19 cellular contexts compared by ENCODE assay signal in the genomic region with DNA sequence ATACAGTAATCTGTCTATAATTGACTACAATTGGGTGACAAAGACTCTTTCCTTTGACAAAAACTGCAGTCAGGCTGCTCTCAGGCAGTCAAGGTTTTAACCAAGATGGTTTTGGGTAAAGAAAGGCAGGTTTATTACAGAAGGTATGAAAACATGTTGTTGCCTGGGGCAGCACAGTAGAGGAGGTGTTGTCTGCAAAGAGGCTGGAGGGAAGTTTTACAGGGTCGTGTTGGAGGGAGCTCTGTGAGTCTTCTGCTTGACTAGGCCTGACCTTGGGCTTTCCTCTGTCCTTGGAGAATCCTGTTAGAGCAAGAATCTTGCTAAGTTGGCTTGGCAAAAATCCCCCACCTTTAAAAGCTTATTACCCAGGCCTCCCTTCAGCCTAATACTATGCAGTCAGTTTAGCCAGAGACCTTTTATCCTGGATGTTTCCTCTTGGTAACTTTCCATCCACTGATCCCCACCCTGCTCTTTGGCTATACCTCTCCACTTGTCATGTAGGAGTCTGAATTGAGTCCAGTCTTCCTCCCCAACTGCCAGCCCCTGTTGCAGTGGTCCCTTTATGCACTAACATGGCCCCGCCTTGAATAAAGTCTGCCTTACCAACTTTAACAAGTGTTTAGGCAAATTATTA.
DNase-seq lines count a peak whose midpoint lies in the region; ATAC-seq and TF ChIP-seq lines count a peak whose summit lies in the region.
"Had no signal": no experiment of that assay in that cellular context is flagged by ENCODE, and none has a peak within 500 bp of the region (broad histone marks: within the 10 kb centered on the region; RNA-seq: fewer than 3 reads in every experiment).

No MANE protein-coding gene starts in this region.

- H3K4me3 ChIP-seq in CD4-positive, CD25-positive, alpha-beta regulatory T cell (ENCODE audit: low read depth, low read length) = no peak overlapping the region
- H3K4me3 ChIP-seq in PC-3 (ENCODE audit: low read length) = no peak overlapping the region
- no peak overlapping the region for H3K4me3 ChIP-seq in prostate gland
- H3K4me3 ChIP-seq: suprapubic skin had no signal

- peaks cover 0 to 2% (median 0%) of the 10 kb centered on the region in 4 donors for H3K4me1 Mint-ChIP-seq in CD4-positive, CD25-positive, alpha-beta regulatory T cell
- H3K4me1 Mint-ChIP-seq in endothelial cell (ENCODE audit: unreplicated experiment) = peaks cover 51% of the 10 kb centered on the region
- peaks cover 4% of the 10 kb centered on the region for H3K4me1 Mint-ChIP-seq in activated T-cell treated with anti-CD3 and anti-CD28 coated beads, Interleukin-2, amount 50 U/mL, for 24 hours (ENCODE audit: low read depth)

- DNase-seq in CD4-positive, CD25-positive, alpha-beta regulatory T cell = no peak
- DNase-seq in PC-3 = no peak
- DNase-seq in endothelial cell (ENCODE audit: low spot score) = no peak
- no peak for DNase-seq in prostate gland (ENCODE audit: low spot score)
- DNase-seq in 8988T = no peak
- DNase-seq in posterior cingulate gyrus = no peak
- no peak for DNase-seq in activated T-cell treated with anti-CD3 and anti-CD28 coated beads, Interleukin-2, amount 50 U/mL, for 24 hours
- DNase-seq: activated CD4-positive, CD25-positive, alpha-beta regulatory T cell; activated CD8-positive, alpha-beta memory T cell treated with anti-CD3 and anti-CD28 coated beads for 24 hours; activated naive CD4-positive, alpha-beta T cell treated with anti-CD3 and anti-CD28 coated beads, Interleukin-2, amount 50 U/mL, for 16 hours; activated T-cell treated with anti-CD3 and anti-CD28 coated beads, Interleukin-2, amount 50 U/mL, for 72 hours; DND-41; foreskin melanocyte; NCI-H2171; NCI-H526 treated with DMSO at 0.1 percent for 48 hours; stimulated activated CD4-positive, alpha-beta T cell treated with anti-CD3 and anti-CD28 coated beads, Interleukin-12 subunit alpha, Interleukin-12 subunit beta, amount 100 ng/mL, for 4 hours; stimulated activated CD8-positive, alpha-beta memory T cell treated with anti-CD3 and anti-CD28 coated beads, Interleukin-4, amount 100 ng/mL, for 48 hours had no signal

- no peaks in the 10 kb centered on the region for H3K27me3 Mint-ChIP-seq in CD4-positive, CD25-positive, alpha-beta regulatory T cell
- no peaks in the 10 kb centered on the region for H3K27me3 Mint-ChIP-seq in endothelial cell (ENCODE audit: unreplicated experiment)
- no peaks in the 10 kb centered on the region for H3K27me3 Mint-ChIP-seq in activated T-cell treated with anti-CD3 and anti-CD28 coated beads, Interleukin-2, amount 50 U/mL, for 24 hours

- no TSS peak for BruUV-seq in PC-3 (replicated peaks; lab: Mats Ljungman, UMichigan)

- no peaks in the 10 kb centered on the region for H3F3A ChIP-seq in PC-3 (ENCODE audit: low read length, unreplicated experiment)

- no peaks in the 10 kb centered on the region for H3K9me2 ChIP-seq in PC-3 (replicated peaks; ENCODE audit: low read length)

- POLR2A ChIA-PET in PC-3 (lab: Charles Lee; ENCODE audit: unreplicated experiment) = interaction anchor here (0.6 kb wide), 2 partner anchors 46 to 83 kb away, joined by 3 to 4 read pairs; no protein-coding TSS in a partner anchor

- ATAC-seq in CD4-positive, CD25-positive, alpha-beta regulatory T cell (ENCODE audit: low read depth in 2 of 2) = no peak
- peak; percentile 47 for ATAC-seq in PC-3
- ATAC-seq: activated T-cell treated with anti-CD3 and anti-CD28 coated beads, Interleukin-2, amount 50 U/mL, for 72 hours had no signal

- H4K20me1 ChIP-seq in PC-3 (ENCODE audit: low read length) = no peaks in the 10 kb centered on the region

- H3K4me3 Mint-ChIP-seq in CD4-positive, CD25-positive, alpha-beta regulatory T cell = no peak overlapping the region
- H3K4me3 Mint-ChIP-seq in endothelial cell (ENCODE audit: unreplicated experiment) = no peak overlapping the region
- H3K4me3 Mint-ChIP-seq in activated T-cell treated with anti-CD3 and anti-CD28 coated beads, Interleukin-2, amount 50 U/mL, for 24 hours = no peak overlapping the region
- H3K4me3 Mint-ChIP-seq: activated T-cell treated with anti-CD3 and anti-CD28 coated beads, Interleukin-2, amount 50 U/mL, for 72 hours had no signal

- H3K36me3 Mint-ChIP-seq in CD4-positive, CD25-positive, alpha-beta regulatory T cell = peaks cover 60% of the 10 kb centered on the region
- H3K36me3 Mint-ChIP-seq in endothelial cell (ENCODE audit: low read depth, unreplicated experiment) = peaks cover 17% of the 10 kb centered on the region
- peaks cover 40% of the 10 kb centered on the region for H3K36me3 Mint-ChIP-seq in activated T-cell treated with anti-CD3 and anti-CD28 coated beads, Interleukin-2, amount 50 U/mL, for 24 hours (ENCODE audit: low read depth)

- CTCF ChIA-PET in PC-3 (lab: Charles Lee) = interaction anchor here (0.6 to 1.2 kb wide), 7 partner anchors 35 to 255 kb away, joined by 3 to 9 read pairs (median 3); partner anchors contain the start of gene AMD1

- H3K4me2 ChIP-seq in PC-3 (ENCODE audit: low read length) = no peak overlapping the region

- H3K9me3 ChIP-seq in CD4-positive, CD25-positive, alpha-beta regulatory T cell (ENCODE audit: control insufficient read depth in 2 of 2, low read length in 2 of 2) = no peaks in the 10 kb centered on the region
- H3K9me3 ChIP-seq in PC-3 (ENCODE audit: low read length) (no peaks in the 10 kb centered on the region), prostate gland (no peaks in the 10 kb centered on the region)
- H3K9me3 ChIP-seq: suprapubic skin had no signal

- TF ChIP-seq CTCF in PC-3 (conservative IDR thresholded peaks at IDR 0.05; ENCODE audit: low read depth, low read length) = no peak
- no peak for TF ChIP-seq CTCF in endothelial cell (IDR thresholded peaks at IDR 0.05; ENCODE audit: unreplicated experiment)
- TF ChIP-seq CTCF in prostate gland (IDR thresholded peaks at IDR 0.05) = no peak

- H3K27ac Mint-ChIP-seq in CD4-positive, CD25-positive, alpha-beta regulatory T cell = peak overlapping the region in 2 of 3 donors; percentile 26 to 74
- H3K27ac Mint-ChIP-seq in endothelial cell (ENCODE audit: unreplicated experiment) = peak overlapping the region; percentile 100
- H3K27ac Mint-ChIP-seq in activated T-cell treated with anti-CD3 and anti-CD28 coated beads, Interleukin-2, amount 50 U/mL, for 24 hours = no peak overlapping the region
- H3K27ac Mint-ChIP-seq: activated T-cell treated with anti-CD3 and anti-CD28 coated beads, Interleukin-2, amount 50 U/mL, for 72 hours had no signal

- intact Hi-C loops in PC-3 (cut with micrococcal nuclease) = loop anchor here (1.0 to 5.0 kb wide), 4 partner anchors 63 to 378 kb away; partner anchors contain the start of gene AMD1
- intact Hi-C loops in prostate gland (cut with DNase I) = no loop called here
- intact Hi-C loops in posterior cingulate gyrus (cut with DNase I) = no loop called here

- no peaks in the 10 kb centered on the region for H3K27me3 ChIP-seq in CD4-positive, CD25-positive, alpha-beta regulatory T cell (ENCODE audit: control insufficient read depth, insufficient read depth, low read length)
- no peaks in the 10 kb centered on the region for H3K27me3 ChIP-seq in PC-3 (ENCODE audit: low read length)
- H3K27me3 ChIP-seq in prostate gland (replicated peaks; ENCODE audit: insufficient read depth) = no peaks in the 10 kb centered on the region
- H3K27me3 ChIP-seq: suprapubic skin had no signal

- H3K9ac ChIP-seq in PC-3 (ENCODE audit: low read length) = no peak overlapping the region

- TF ChIP-seq POLR2A in prostate gland (IDR thresholded peaks at IDR 0.05) = no peak

- H3K79me2 ChIP-seq in PC-3 (ENCODE audit: low read length) = no peaks in the 10 kb centered on the region

- H3K36me3 ChIP-seq in CD4-positive, CD25-positive, alpha-beta regulatory T cell (ENCODE audit: control insufficient read depth, insufficient read depth, low read length) = peaks cover 35% of the 10 kb centered on the region
- H3K36me3 ChIP-seq in PC-3 (ENCODE audit: low read depth, low read length) (no peaks in the 10 kb centered on the region; the same call in 1 of the 2 replicates), prostate gland (no peaks in the 10 kb centered on the region)

- no peak overlapping the region for H3K27ac ChIP-seq in CD4-positive, CD25-positive, alpha-beta regulatory T cell (ENCODE audit: insufficient read depth, low read length, poor library complexity, severe bottlenecking)
- peak overlapping the region; percentile 58 for H3K27ac ChIP-seq in PC-3 (ENCODE audit: low read length)
- H3K27ac ChIP-seq in prostate gland = peak overlapping the region; percentile 61 to 64
- H3K27ac ChIP-seq: epithelial cell of prostate, suprapubic skin had no signal

- WGBS in prostate gland = 64% methylated on average over 2 of the region's 2 CpGs

- H3K9me3 Mint-ChIP-seq in CD4-positive, CD25-positive, alpha-beta regulatory T cell = no peaks in the 10 kb centered on the region
- no peaks in the 10 kb centered on the region for H3K9me3 Mint-ChIP-seq in endothelial cell (ENCODE audit: unreplicated experiment)
- no peaks in the 10 kb centered on the region for H3K9me3 Mint-ChIP-seq in activated T-cell treated with anti-CD3 and anti-CD28 coated beads, Interleukin-2, amount 50 U/mL, for 24 hours
- H3K9me3 Mint-ChIP-seq: activated T-cell treated with anti-CD3 and anti-CD28 coated beads, Interleukin-2, amount 50 U/mL, for 72 hours had no signal

- H2AFZ ChIP-seq in PC-3 (ENCODE audit: low read length) = no peak overlapping the region

- H3K4me1 ChIP-seq in CD4-positive, CD25-positive, alpha-beta regulatory T cell (ENCODE audit: control insufficient read depth, insufficient read depth, low read length, poor library complexity, severe bottlenecking) = no peaks in the 10 kb centered on the region
- H3K4me1 ChIP-seq in PC-3 (ENCODE audit: insufficient read depth, low read length) (peaks cover 22% of the 10 kb centered on the region), prostate gland (replicated peaks) (peaks cover 6% of the 10 kb centered on the region)
- H3K4me1 ChIP-seq: suprapubic skin had no signal
